ENCODE assay signal across 8 cellular contexts in genomic region chr6:111485316-111485715, GRCh38. TPM values are rescaled to one million over a fixed set of nuclear protein-coding genes. Genes with fewer than 3 reads are reported as not detected.
A peak's percentile ranks its signal among the peaks of the same experiment; 100 is the strongest.
DNase-seq lines count a peak whose midpoint lies in the region; ATAC-seq and TF ChIP-seq lines count a peak whose summit lies in the region.

No MANE protein-coding gene starts in this region.

- WGBS in body of pancreas, 2 donors, result 65 to 70% methylated on average over 1 of the region's 1 CpG

- no peak for ATAC-seq in CD4-positive, CD25-positive, alpha-beta regulatory T cell (ENCODE audit: low read depth in 2 of 2)
- no peak for ATAC-seq in body of pancreas

- TF ChIP-seq CTCF in body of pancreas (IDR thresholded peaks at IDR 0.05), result no peak
- TF ChIP-seq CTCF in nephron progenitor cell (IDR thresholded peaks at IDR 0.05), result no peak
- TF ChIP-seq CTCF in GM10266 (IDR thresholded peaks at IDR 0.05; ENCODE audit: control insufficient read depth, insufficient read depth, low read depth, missing control alignments), result no peak
- TF ChIP-seq CTCF in GM10248 (IDR thresholded peaks at IDR 0.05; ENCODE audit: control extremely low read depth, extremely low read depth, low read depth, missing control alignments), result no peak

- H3K27ac Mint-ChIP-seq in CD4-positive, CD25-positive, alpha-beta regulatory T cell, result peak overlapping the region in 2 of 3 donors; percentile 45 to 70
- H3K27ac Mint-ChIP-seq in nephron progenitor cell, result no peak overlapping the region

- DNase-seq in CD4-positive, CD25-positive, alpha-beta regulatory T cell, result no peak
- DNase-seq in LHCN-M2 (ENCODE audit: low read depth), result peak; percentile 35
- DNase-seq in body of pancreas, result no peak
- no peak for DNase-seq in nephron progenitor cell
- no peak for DNase-seq in NCI-H1694 (lab: John Stamatoyannopoulos, UW)
- no peak for DNase-seq in HCEC 1CT
- no peak for DNase-seq in GM10266 (ENCODE audit: extremely low spot score)
- no peak for DNase-seq in GM10248 (ENCODE audit: extremely low spot score)

- peaks cover 33 to 55% (median 46%) of the 10 kb centered on the region in 4 donors for H3K4me1 Mint-ChIP-seq in CD4-positive, CD25-positive, alpha-beta regulatory T cell
- H3K4me1 Mint-ChIP-seq in nephron progenitor cell, result peaks cover 42% of the 10 kb centered on the region

- CTCF ChIA-PET in GM10248 (lab: Yijun Ruan, JAX), result interaction anchor here (1.8 to 2.8 kb wide), 2 partner anchors 81 to 226 kb away, joined by 4 to 19 read pairs; a partner anchor contains a TSS

- peaks cover 3% of the 10 kb centered on the region for H3K36me3 Mint-ChIP-seq in CD4-positive, CD25-positive, alpha-beta regulatory T cell
- peaks cover 31% of the 10 kb centered on the region for H3K36me3 Mint-ChIP-seq in nephron progenitor cell (ENCODE audit: low read depth)

- H3K9me3 Mint-ChIP-seq in CD4-positive, CD25-positive, alpha-beta regulatory T cell, result no peaks in the 10 kb centered on the region
- peaks cover 6% of the 10 kb centered on the region for H3K9me3 Mint-ChIP-seq in nephron progenitor cell

- peak overlapping the region; percentile 99 for H3K27ac ChIP-seq in CD4-positive, CD25-positive, alpha-beta regulatory T cell (ENCODE audit: insufficient read depth, low read length, poor library complexity, severe bottlenecking)
- H3K27ac ChIP-seq in body of pancreas, result peak overlapping the region in 3 of 4 donors; percentile 98 to 99 (median 99)

- H3K36me3 ChIP-seq in CD4-positive, CD25-positive, alpha-beta regulatory T cell (ENCODE audit: control insufficient read depth, insufficient read depth, low read length), result no peaks in the 10 kb centered on the region
- H3K36me3 ChIP-seq in body of pancreas (replicated peaks in 1 of 2; ENCODE audit: insufficient read depth in 1 of 2, low read depth in 2 of 2), result no peaks in the 10 kb centered on the region

- no peaks in the 10 kb centered on the region for H3K27me3 ChIP-seq in CD4-positive, CD25-positive, alpha-beta regulatory T cell (ENCODE audit: control insufficient read depth, insufficient read depth, low read length)
- H3K27me3 ChIP-seq in body of pancreas, result no peaks in the 10 kb centered on the region

- H3K4me3 ChIP-seq in CD4-positive, CD25-positive, alpha-beta regulatory T cell (ENCODE audit: low read depth, low read length), result no peak overlapping the region
- no peak overlapping the region for H3K4me3 ChIP-seq in body of pancreas

- peaks cover 46% of the 10 kb centered on the region for H3K4me1 ChIP-seq in CD4-positive, CD25-positive, alpha-beta regulatory T cell (ENCODE audit: control insufficient read depth, insufficient read depth, low read length, poor library complexity, severe bottlenecking)
- peaks cover 23% of the 10 kb centered on the region for H3K4me1 ChIP-seq in body of pancreas

- H3K9me3 ChIP-seq in CD4-positive, CD25-positive, alpha-beta regulatory T cell (ENCODE audit: control insufficient read depth in 2 of 2, low read length in 2 of 2), result no peaks in the 10 kb centered on the region
- no peaks in the 10 kb centered on the region for H3K9me3 ChIP-seq in body of pancreas

- POLR2A ChIA-PET in GM10248 (lab: Yijun Ruan, JAX), result no interaction called here

- intact Hi-C loops in body of pancreas (cut with DNase I), result no loop called here

- peak overlapping the region; percentile 52 to 77 (median 57) for H3K4me3 Mint-ChIP-seq in CD4-positive, CD25-positive, alpha-beta regulatory T cell
- H3K4me3 Mint-ChIP-seq in nephron progenitor cell, result peak overlapping the region; percentile 72

- H3K27me3 Mint-ChIP-seq in CD4-positive, CD25-positive, alpha-beta regulatory T cell, result no peaks in the 10 kb centered on the region
- H3K27me3 Mint-ChIP-seq in nephron progenitor cell (ENCODE audit: low read depth, poor library complexity), result no peaks in the 10 kb centered on the region

- no peak for TF ChIP-seq POLR2A in body of pancreas (IDR thresholded peaks at IDR 0.05)

RNA-seq across cellular contexts. Expression of gene REV3L, which starts 2.3 kb away (rescaled TPM):
- total RNA-seq in CD4-positive, CD25-positive, alpha-beta regulatory T cell, result 35.7 TPM
- 10 to 100 TPM in 1 of 4 donors, 1 to 10 TPM in 3; 6.5 to 11.2 (median 8.8) TPM for polyA plus RNA-seq in CD4-positive, CD25-positive, alpha-beta regulatory T cell
- total RNA-seq in LHCN-M2 (2014; rRNA removed) (29.4 and 31.9 TPM in 2 replicates), body of pancreas (10 to 100 TPM; 28.3 to 29.7 TPM)
- 5.3 TPM for polyA plus RNA-seq in LHCN-M2 (2012)
